In genomic region chr15:51829360-51830278, GRCh38 we compare ENCODE assay signal across 8 cellular contexts. TPM values are rescaled to one million over a fixed set of nuclear protein-coding genes. Genes with fewer than 3 reads are reported as not detected.
DNase-seq lines count a peak whose midpoint lies in the region; ATAC-seq and TF ChIP-seq lines count a peak whose summit lies in the region.

TMOD3 (plus strand) TSS chr15:51829653; CDS start chr15:51862885, 33,232 bp downstream.

- H2BK15ac ChIP-seq in H9 (ENCODE audit: low read depth, low read length) = no peak within 1 kb of the TSS

- H3K23ac ChIP-seq in H9 (ENCODE audit: insufficient read length, low read depth, low read length) = no peak within 1 kb of the TSS

- H3K4ac ChIP-seq in H9 (ENCODE audit: low read depth, low read length) = no peak within 1 kb of the TSS

- no peak within 1 kb of the TSS for H3K18ac ChIP-seq in H9 (ENCODE audit: insufficient read length, low read depth, low read length)

- H2AFZ ChIP-seq in H9 (ENCODE audit: low read length) = no peak within 1 kb of the TSS

- H3K14ac ChIP-seq in H9 (ENCODE audit: insufficient read depth, low read length) = 0 out of 2 replicates have a peak within 1 kb of the TSS, but pooled peaks have one; percentile 1

- H3K36me3 ChIP-seq in SK-N-MC (ENCODE audit: insufficient read depth, low read length) = no peaks in the 10 kb centered on the region
- H3K36me3 ChIP-seq in gastroesophageal sphincter = no peaks in the 10 kb centered on the region
- no peaks in the 10 kb centered on the region for H3K36me3 ChIP-seq in neutrophil

- ATAC-seq in gastroesophageal sphincter = peak; percentile 97

- no peak within 1 kb of the TSS for H2AK5ac ChIP-seq in H9 (ENCODE audit: insufficient read length, low read length)

- H3K27ac Mint-ChIP-seq in H9 = peak within 1 kb of the TSS; percentile 34 to 81 (median 66); a peak in 5 of 7 replicates
- peak within 1 kb of the TSS; percentile 90 for H3K27ac Mint-ChIP-seq in activated naive CD4-positive, alpha-beta T cell treated with anti-CD3 and anti-CD28 coated beads, Interleukin-2, amount 10 ng/mL, durations not matched to agents 7 days and 5 days

- H3K4me3 Mint-ChIP-seq in H9 = peak within 1 kb of the TSS; percentile 87 to 96
- H3K4me3 Mint-ChIP-seq in activated naive CD4-positive, alpha-beta T cell treated with anti-CD3 and anti-CD28 coated beads, Interleukin-2, amount 10 ng/mL, durations not matched to agents 7 days and 5 days = peak within 1 kb of the TSS; percentile 89

- no peaks in the 10 kb centered on the region for H4K20me1 ChIP-seq in H9 (ENCODE audit: control insufficient read depth, insufficient read depth, insufficient read length)

- DNase-seq in G401 (ENCODE audit: low spot score) (peak; percentile 91), H9 (peak; percentile 97), M059J (ENCODE audit: low read depth) (peak; percentile 88), SK-N-MC (ENCODE audit: low read depth, low spot score) (peak; percentile 24)
- DNase-seq in activated naive CD4-positive, alpha-beta T cell treated with anti-CD3 and anti-CD28 coated beads, Interleukin-2, amount 10 ng/mL, durations not matched to agents 7 days and 5 days = peak; percentile 91

- TF ChIP-seq POLR2A in gastroesophageal sphincter (IDR thresholded peaks at IDR 0.05) = peak; percentile 71 to 76

- H3K9ac ChIP-seq in H9 (ENCODE audit: extremely low read depth, insufficient read length, low read length) (peak within 1 kb of the TSS; percentile 52), SK-N-MC (ENCODE audit: insufficient read length) (peak within 1 kb of the TSS; percentile 77)

- no peaks in the 10 kb centered on the region for H3K9me3 ChIP-seq in H9 (ENCODE audit: control insufficient read depth, low read depth, low read length)
- no peaks in the 10 kb centered on the region for H3K9me3 ChIP-seq in SK-N-MC (ENCODE audit: low read depth, low read length)
- no peaks in the 10 kb centered on the region for H3K9me3 ChIP-seq in gastroesophageal sphincter
- no peaks in the 10 kb centered on the region for H3K9me3 ChIP-seq in neutrophil

- H3K56ac ChIP-seq in H9 (ENCODE audit: insufficient read length, low read depth, low read length) = no peak within 1 kb of the TSS

- H2BK120ac ChIP-seq in H9 (ENCODE audit: low read depth, low read length, poor library complexity, severe bottlenecking) = no peak within 1 kb of the TSS

- H3K79me2 ChIP-seq in H9 (ENCODE audit: insufficient read depth, low read length) = peaks cover 3% of the 10 kb centered on the region; the same call in 1 of the 2 replicates

- H3K4me1 Mint-ChIP-seq in H9 = peaks cover 12 to 16% of the 10 kb centered on the region in 2 experiments
- peaks cover 41% of the 10 kb centered on the region for H3K4me1 Mint-ChIP-seq in activated naive CD4-positive, alpha-beta T cell treated with anti-CD3 and anti-CD28 coated beads, Interleukin-2, amount 10 ng/mL, durations not matched to agents 7 days and 5 days

- no peak within 1 kb of the TSS for H4K8ac ChIP-seq in H9 (replicated peaks; ENCODE audit: insufficient read length, low read depth, low read length)

- no peaks in the 10 kb centered on the region for H3K36me3 Mint-ChIP-seq in H9 (ENCODE audit: insufficient read depth in 1 of 3, low read depth in 3 of 3)
- H3K36me3 Mint-ChIP-seq in activated naive CD4-positive, alpha-beta T cell treated with anti-CD3 and anti-CD28 coated beads, Interleukin-2, amount 10 ng/mL, durations not matched to agents 7 days and 5 days = peaks cover 8% of the 10 kb centered on the region

- no peak within 1 kb of the TSS for H3T11ph ChIP-seq in H9 (ENCODE audit: low read length)

- H3K79me1 ChIP-seq in H9 (ENCODE audit: insufficient read depth, low read depth, low read length, poor library complexity, severe bottlenecking) = peaks cover 3% of the 10 kb centered on the region

- WGBS in H9 (ENCODE audit: extremely low coverage, insufficient read length, low lambda C conversion rate) = no CpG with 5 or more reads among the region's 89 CpGs
- 0 to 1% methylated on average over 2 to 13 of the region's 89 CpGs for WGBS in gastroesophageal sphincter (ENCODE audit: low coverage in 1 of 2), 2 donors

- H3K4me1 ChIP-seq in H9 (ENCODE audit: insufficient read depth, low read length) (no peaks in the 10 kb centered on the region; the same call in 1 of the 2 replicates), gastroesophageal sphincter (peaks cover 0 to 49% (median 6%) of the 10 kb centered on the region in 3 donors), neutrophil (ENCODE audit: control insufficient read depth in 1 of 2, insufficient read depth in 1 of 2, low read depth in 1 of 2, low read length in 1 of 2) (peaks cover 33 to 35% of the 10 kb centered on the region in 2 experiments)

- CTCF ChIA-PET in activated naive CD4-positive, alpha-beta T cell treated with anti-CD3 and anti-CD28 coated beads, Interleukin-2, amount 10 ng/mL, durations not matched to agents 7 days and 5 days (lab: Charles Lee) = interaction anchor here (1.3 kb wide), 1 partner anchor 9 kb away, joined by 4 read pairs; no protein-coding TSS in a partner anchor

- no peak within 1 kb of the TSS for H2BK20ac ChIP-seq in H9 (ENCODE audit: low read depth, low read length, poor library complexity, severe bottlenecking)

- peaks cover 22% of the 10 kb centered on the region for H3K27me3 Mint-ChIP-seq in H9 (ENCODE audit: low read depth)
- H3K27me3 Mint-ChIP-seq in activated naive CD4-positive, alpha-beta T cell treated with anti-CD3 and anti-CD28 coated beads, Interleukin-2, amount 10 ng/mL, durations not matched to agents 7 days and 5 days = peaks cover 10% of the 10 kb centered on the region

- no peak within 1 kb of the TSS for H3K27ac ChIP-seq in H9 (ENCODE audit: insufficient read length, low read depth, low read length)
- peak within 1 kb of the TSS; percentile 79 for H3K27ac ChIP-seq in SK-N-MC
- H3K27ac ChIP-seq in gastroesophageal sphincter = peak within 1 kb of the TSS; percentile 77 to 91 (median 90)
- H3K27ac ChIP-seq in neutrophil = peak within 1 kb of the TSS; percentile 83

- H3K4me2 ChIP-seq in H9 (ENCODE audit: insufficient read depth, insufficient read length, low read length) = peak within 1 kb of the TSS; percentile 89

- H3K27me3 ChIP-seq in H9 (ENCODE audit: insufficient read depth, low read length) = no peaks in the 10 kb centered on the region
- no peaks in the 10 kb centered on the region for H3K27me3 ChIP-seq in gastroesophageal sphincter
- peaks cover 9% of the 10 kb centered on the region for H3K27me3 ChIP-seq in neutrophil

- TF ChIP-seq CTCF in H9 (conservative IDR thresholded peaks at IDR 0.05) (no peak), gastroesophageal sphincter (IDR thresholded peaks at IDR 0.05) (peak in 2 of 4 experiments; percentile 16 to 26), neutrophil (IDR thresholded peaks at IDR 0.05) (peak; percentile 39), subcutaneous adipose tissue (IDR thresholded peaks at IDR 0.05; ENCODE audit: low read depth) (no peak)

- TF ChIP-seq EP300 in gastroesophageal sphincter (IDR thresholded peaks at IDR 0.05) = no peak

- no peak within 1 kb of the TSS for H4K5ac ChIP-seq in H9 (ENCODE audit: insufficient read length, low read depth, low read length)

- in situ Hi-C loops in G401 (cut with HindIII; ENCODE audit: low sequenced_read_pairs) = no loop called here

- no peak within 1 kb of the TSS for H4K91ac ChIP-seq in H9 (ENCODE audit: insufficient read length, low read depth, low read length)

- no peak within 1 kb of the TSS for H2BK5ac ChIP-seq in H9 (ENCODE audit: insufficient read length, low read length)

- H2BK12ac ChIP-seq in H9 (ENCODE audit: insufficient read length, low read depth, low read length) = no peak within 1 kb of the TSS

- H3K4me3 ChIP-seq in SK-N-MC (peak within 1 kb of the TSS; percentile 97), gastroesophageal sphincter (peak within 1 kb of the TSS; percentile 80 to 95), neutrophil (ENCODE audit: low read depth in 1 of 2, low read length in 1 of 2) (peak within 1 kb of the TSS; percentile 69 to 83)

- H3K23me2 ChIP-seq in H9 (ENCODE audit: insufficient read length, low read depth, low read length, poor library complexity, severe bottlenecking) = no peaks in the 10 kb centered on the region

- no peaks in the 10 kb centered on the region for H3K9me3 Mint-ChIP-seq in H9
- no peaks in the 10 kb centered on the region for H3K9me3 Mint-ChIP-seq in activated naive CD4-positive, alpha-beta T cell treated with anti-CD3 and anti-CD28 coated beads, Interleukin-2, amount 10 ng/mL, durations not matched to agents 7 days and 5 days

RNA-seq across cellular contexts. Expression of gene TMOD3, which starts in this region (rescaled TPM):
- total RNA-seq in G401 (2014; rRNA removed; shearing (Covaris generic)) = 20.4 and 28.8 TPM in 2 replicates
- total RNA-seq in H9 (2021) = 24.7 and 30.2 TPM in 2 replicates
- 32.3 and 50.0 TPM in 2 replicates for total RNA-seq in M059J (2014; rRNA removed; shearing (Covaris generic))
- total RNA-seq in gastroesophageal sphincter = 10 to 100 TPM; 15.9 to 38.8 (median 21.4) TPM
- total RNA-seq in subcutaneous adipose tissue = 10 to 100 TPM; 26.7 to 37.3 (median 30.2) TPM

Comparison
In these comparisons a context has a peak if more than half of its experiments do, and no peak if none do; other contexts are left out.
1. DNase-seq: peak in every context shown above with its lines; median percentile 97 in H9; 91 in G401; 91 in activated naive CD4-positive, alpha-beta T cell treated with anti-CD3 and anti-CD28 coated beads, Interleukin-2, amount 10 ng/mL, durations not matched to agents 7 days and 5 days; 88 in M059J; 24 in SK-N-MC.